9 cellular contexts compared by ENCODE assay signal in the genomic region with DNA sequence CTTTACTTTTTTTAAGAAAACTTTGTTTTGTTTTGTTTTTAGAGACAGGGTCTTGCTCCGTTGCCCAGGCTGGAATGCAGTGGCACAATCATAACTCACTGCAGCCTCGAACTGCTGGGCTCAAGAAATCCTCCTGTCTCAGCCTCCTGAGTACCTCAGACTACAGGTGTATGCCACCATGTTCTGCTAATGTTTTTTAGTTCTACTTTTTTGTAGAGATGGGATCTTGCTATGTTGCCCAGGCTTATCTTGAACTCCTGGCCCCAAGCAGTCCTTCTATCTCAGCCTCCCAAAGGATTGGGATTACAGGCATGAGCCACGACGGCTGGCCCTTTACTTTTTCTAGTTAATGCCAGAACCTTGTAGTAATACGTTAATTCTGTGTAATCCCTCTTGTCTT.
"Had no signal": no experiment of that assay in that cellular context is flagged by ENCODE, and none has a peak within 500 bp of the region (broad histone marks: within the 10 kb centered on the region; RNA-seq: fewer than 3 reads in every experiment).

No MANE protein-coding gene starts in this region.

- H2AFZ ChIP-seq: GM23248 had no signal

- H3K9me3 ChIP-seq: HAP-1 had no signal

- H3K27ac ChIP-seq: GM23248, KMS-11 had no signal

- H3K4me3 ChIP-seq: GM23248, HAP-1 had no signal

- DNase-seq: GM23248, GOT3, H7, IMR-90, KBM-7 had no signal

- H3K4me2 ChIP-seq: KMS-11 had no signal

- H3K9ac ChIP-seq: GM23248, KMS-11 had no signal

- ATAC-seq: HCT116 had no signal

- FAIRE-seq: HTR-8/SVneo had no signal
